In the genomic region with DNA sequence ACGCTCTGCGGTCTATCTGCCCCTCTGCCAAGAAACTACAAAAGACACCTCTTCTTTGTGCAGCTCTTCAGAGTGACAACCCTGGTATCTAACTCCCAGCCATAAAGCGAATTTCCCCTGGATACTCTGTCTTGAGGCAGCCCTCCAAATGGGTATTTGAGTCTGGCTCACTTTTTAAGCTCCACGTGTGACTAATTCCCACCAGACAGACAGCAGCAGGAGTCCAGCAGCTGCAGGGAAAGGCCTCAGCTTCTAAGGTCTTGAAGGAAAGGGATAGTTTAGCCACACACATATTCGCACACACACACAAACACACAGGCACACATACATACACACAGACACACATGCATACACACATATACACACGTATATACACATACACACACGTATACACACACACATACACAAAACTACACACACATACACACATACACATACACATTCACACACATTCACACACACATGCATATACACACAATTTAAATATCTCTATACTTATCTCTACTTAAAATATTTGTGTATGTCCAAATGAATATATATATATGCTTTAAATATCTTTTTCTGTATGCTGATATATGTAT, we compare ENCODE assay signal across 30 cellular contexts.
DNase-seq lines count a peak whose midpoint lies in the region; FAIRE-seq and TF ChIP-seq lines count a peak whose summit lies in the region.
"Had no signal": no experiment of that assay in that cellular context is flagged by ENCODE, and none has a peak within 500 bp of the region (broad histone marks: within the 10 kb centered on the region; RNA-seq: fewer than 3 reads in every experiment).

No MANE protein-coding gene starts in this region.

- peak; percentile 83 for FAIRE-seq in HTR-8/SVneo (lab: Jason Lieb, UNC)
- no peak for FAIRE-seq in small intestine (lab: Jason Lieb, UNC)
- FAIRE-seq: GM12878 had no signal

- H2BK12ac ChIP-seq in mesenchymal stem cell (ENCODE audit: low read length in 2 of 2): no peak overlapping the region

- H3K14ac ChIP-seq in mesenchymal stem cell (ENCODE audit: low read length in 2 of 2): peak overlapping the region in 1 of 2 experiments; percentile 86

- H3K4me1 ChIP-seq in A673 (ENCODE audit: insufficient read depth, low read length, poor library complexity, severe bottlenecking) (peaks cover 12% of the 10 kb centered on the region), mesenchymal stem cell (ENCODE audit: control insufficient read depth, insufficient read depth, low read depth, low read length) (peaks cover 12% of the 10 kb centered on the region), uterus (no peaks in the 10 kb centered on the region), small intestine (ENCODE audit: control insufficient read depth in 2 of 2, insufficient read depth in 1 of 2, low read depth in 1 of 2, low read length in 1 of 2) (no peaks in the 10 kb centered on the region)
- H3K4me1 ChIP-seq: BLaER1, lower lobe of right lung, psoas muscle, upper lobe of left lung had no signal

- POLR2A ChIA-PET in A673 (lab: Charles Lee; ENCODE audit: low non-redundant PET): no interaction called here

- H3K36me3 ChIP-seq in A673 (ENCODE audit: insufficient read depth, low read length, poor library complexity, severe bottlenecking) (no peaks in the 10 kb centered on the region), mesenchymal stem cell (ENCODE audit: control insufficient read depth in 1 of 2, insufficient read depth in 2 of 2, low read depth in 1 of 2, low read length in 2 of 2) (no peaks in the 10 kb centered on the region), uterus (no peaks in the 10 kb centered on the region), small intestine (ENCODE audit: control insufficient read depth in 2 of 2, insufficient read depth in 2 of 2, low read length in 2 of 2) (no peaks in the 10 kb centered on the region)
- H3K36me3 ChIP-seq: BLaER1, lower lobe of right lung, upper lobe of left lung had no signal

- H3K27me3 ChIP-seq in A673 (replicated peaks; ENCODE audit: insufficient read depth, low read depth, low read length, poor library complexity) (no peaks in the 10 kb centered on the region), mesenchymal stem cell (ENCODE audit: control insufficient read depth in 1 of 2, insufficient read depth in 1 of 2, low read length in 2 of 2) (no peaks in the 10 kb centered on the region), uterus (no peaks in the 10 kb centered on the region), small intestine (ENCODE audit: control insufficient read depth in 2 of 2, insufficient read depth in 2 of 2, low read length in 2 of 2) (peaks cover 0 to 4% of the 10 kb centered on the region in 2 donors)
- H3K27me3 ChIP-seq: BLaER1 had no signal

- H2BK15ac ChIP-seq in mesenchymal stem cell (ENCODE audit: low read depth, poor library complexity, severe bottlenecking): no peak overlapping the region

- no peak for TF ChIP-seq POLR2A in uterus (IDR thresholded peaks at IDR 0.05)

- H3K18ac ChIP-seq in mesenchymal stem cell (ENCODE audit: low read depth in 1 of 2, low read length in 2 of 2): peak overlapping the region in 1 of 2 experiments; percentile 46

- H3K4me3 ChIP-seq in A673 (ENCODE audit: low read depth, low read length, poor library complexity, severe bottlenecking) (no peak overlapping the region), mesenchymal stem cell (ENCODE audit: insufficient read depth in 1 of 2, low read depth in 1 of 2, low read length in 2 of 2) (no peak overlapping the region), uterus (no peak overlapping the region), small intestine (ENCODE audit: low read depth in 1 of 2, low read length in 2 of 2) (no peak overlapping the region)
- H3K4me3 ChIP-seq: BLaER1, GM12878, lower lobe of right lung, psoas muscle, upper lobe of left lung had no signal

- peaks cover 39% of the 10 kb centered on the region for H3K4me1 Mint-ChIP-seq in brain
- H3K4me1 Mint-ChIP-seq: activated naive CD8-positive, alpha-beta T cell treated with anti-CD3 and anti-CD28 coated beads, Interleukin-2, amount 10 ng/mL, durations not matched to agents 7 days and 5 days had no signal

- no peaks in the 10 kb centered on the region for H3K36me3 Mint-ChIP-seq in brain
- H3K36me3 Mint-ChIP-seq: activated naive CD8-positive, alpha-beta T cell treated with anti-CD3 and anti-CD28 coated beads, Interleukin-2, amount 10 ng/mL, durations not matched to agents 7 days and 5 days had no signal

- H3K23ac ChIP-seq in mesenchymal stem cell (ENCODE audit: low read length in 2 of 2): no peak overlapping the region

- CTCF ChIA-PET in A673 (lab: Charles Lee): no interaction called here

- H3K4me3 Mint-ChIP-seq in brain: no peak overlapping the region
- H3K4me3 Mint-ChIP-seq: activated CD8-positive, alpha-beta T cell treated with anti-CD3 and anti-CD28 coated beads for 36 hours; activated naive CD8-positive, alpha-beta T cell treated with anti-CD3 and anti-CD28 coated beads, Interleukin-2, amount 10 ng/mL, durations not matched to agents 7 days and 5 days had no signal

- DNase-seq in A673 (ENCODE audit: low spot score) (peak; percentile 58), HTR-8/SVneo (ENCODE audit: insufficient read length, low spot score) (no peak), mesenchymal stem cell (no peak), NOMO-1 treated with DMSO at 0.1 percent for 48 hours (lab: John Stamatoyannopoulos, UW; ENCODE audit: unreplicated experiment) (no peak), uterus (no peak), D341Med (ENCODE audit: low spot score) (no peak), small intestine (no peak)
- DNase-seq: 8988T; activated naive CD8-positive, alpha-beta T cell treated with anti-CD3 and anti-CD28 coated beads, Interleukin-2, amount 10 ng/mL, durations not matched to agents 7 days and 5 days; COR-L47; cortex of kidney; DMS79 treated with DMSO at 0.1 percent for 48 hours; glutamatergic neuron; H7; lower lobe of right lung; NCI-H1105 treated with DMSO at 0.1 percent for 48 hours; NCI-H2081; NCI-H446 treated with DMSO at 0.1 percent for 48 hours; OCI-M1; psoas muscle; Right ventricle myocardium superior; stimulated activated CD4-positive, alpha-beta T cell treated with anti-CD3 and anti-CD28 coated beads, Interleukin-1b, Interleukin-23, amount 100 ng/mL, for 48 hours; SW 1271; T1000; upper lobe of left lung had no signal

- intact Hi-C loops in A673 (cut with micrococcal nuclease; ENCODE audit: unreplicated experiment): no loop called here
- intact Hi-C loops in uterus (cut with DNase I; ENCODE audit: low total_unique reads): no loop called here

- no peak overlapping the region for H4K8ac ChIP-seq in mesenchymal stem cell (ENCODE audit: low read length)

- H3K9me3 ChIP-seq in A673 (ENCODE audit: low read depth, low read length, poor library complexity, severe bottlenecking) (no peaks in the 10 kb centered on the region), mesenchymal stem cell (ENCODE audit: control insufficient read depth, low read length) (no peaks in the 10 kb centered on the region), uterus (no peaks in the 10 kb centered on the region), small intestine (ENCODE audit: control insufficient read depth, low read depth) (no peaks in the 10 kb centered on the region)
- H3K9me3 ChIP-seq: BLaER1, lower lobe of right lung, psoas muscle, upper lobe of left lung had no signal

- 78% methylated on average over 7 of the region's 7 CpGs for WGBS in mesenchymal stem cell
- 78 to 81% (median 79%) methylated on average over 7 of the region's 7 CpGs for WGBS in small intestine, 3 donors

- no TSS peak for BruUV-seq in A673 (replicated peaks; lab: Mats Ljungman, UMichigan)

- TF ChIP-seq CTCF in A673 (conservative IDR thresholded peaks at IDR 0.05; ENCODE audit: low read depth, low read length) (no peak), brain (conservative IDR thresholded peaks at IDR 0.05) (no peak), uterus (IDR thresholded peaks at IDR 0.05) (no peak)

- H3K79me1 ChIP-seq in mesenchymal stem cell (replicated peaks; ENCODE audit: low read length, poor library complexity, severe bottlenecking): no peaks in the 10 kb centered on the region

- H3K4me2 ChIP-seq in mesenchymal stem cell (ENCODE audit: low read length, poor library complexity, severe bottlenecking): no peak overlapping the region
- H3K4me2 ChIP-seq: BLaER1 had no signal

- H2BK120ac ChIP-seq in mesenchymal stem cell (ENCODE audit: low read depth, low read length): no peak overlapping the region

- peak overlapping the region in 4 of 5 experiments; percentile 38 to 73 (median 65) for H3K27ac Mint-ChIP-seq in brain
- H3K27ac Mint-ChIP-seq: activated CD8-positive, alpha-beta T cell treated with anti-CD3 and anti-CD28 coated beads for 36 hours; activated naive CD8-positive, alpha-beta T cell treated with anti-CD3 and anti-CD28 coated beads, Interleukin-2, amount 10 ng/mL, durations not matched to agents 7 days and 5 days had no signal

- H2BK5ac ChIP-seq in mesenchymal stem cell (ENCODE audit: low read depth, low read length, poor library complexity, severe bottlenecking): no peak overlapping the region

- peaks cover 0 to 4% (median 0%) of the 10 kb centered on the region in 5 experiments for H3K9me3 Mint-ChIP-seq in brain
- H3K9me3 Mint-ChIP-seq: activated CD8-positive, alpha-beta T cell treated with anti-CD3 and anti-CD28 coated beads for 36 hours; activated naive CD8-positive, alpha-beta T cell treated with anti-CD3 and anti-CD28 coated beads, Interleukin-2, amount 10 ng/mL, durations not matched to agents 7 days and 5 days had no signal

- no peak overlapping the region for H4K91ac ChIP-seq in mesenchymal stem cell (ENCODE audit: low read length)

- H3K4ac ChIP-seq in mesenchymal stem cell (ENCODE audit: low read depth in 1 of 2, low read length in 2 of 2): no peak overlapping the region

- no peak overlapping the region for H3K9ac ChIP-seq in mesenchymal stem cell (ENCODE audit: low read length)
- H3K9ac ChIP-seq: BLaER1 had no signal

- peaks cover 4% of the 10 kb centered on the region for H3K27me3 Mint-ChIP-seq in brain

- no peak overlapping the region for H2AFZ ChIP-seq in mesenchymal stem cell (ENCODE audit: low read depth, low read length)

- H3K27ac ChIP-seq in A673 (ENCODE audit: low read depth, low read length, poor library complexity, severe bottlenecking): no peak overlapping the region
- peak overlapping the region; percentile 36 for H3K27ac ChIP-seq in mesenchymal stem cell (ENCODE audit: low read length, poor library complexity, severe bottlenecking)
- H3K27ac ChIP-seq in uterus: no peak overlapping the region
- H3K27ac ChIP-seq in small intestine (ENCODE audit: low read depth in 1 of 2, low read length in 1 of 2): no peak overlapping the region
- H3K27ac ChIP-seq: BLaER1, HL-60, lower lobe of right lung, psoas muscle, upper lobe of left lung had no signal

- H2AK5ac ChIP-seq in mesenchymal stem cell (ENCODE audit: low read length, severe bottlenecking): no peak overlapping the region
